In genomic region chr19:29662604-29663404, GRCh38 we compare ENCODE assay signal across 7 cellular contexts. TPM values are rescaled to one million over a fixed set of nuclear protein-coding genes. Genes with fewer than 3 reads are reported as not detected.
DNase-seq lines count a peak whose midpoint lies in the region; ATAC-seq and TF ChIP-seq lines count a peak whose summit lies in the region.

No MANE protein-coding gene starts in this region.

- no peaks in the 10 kb centered on the region for H3K9me2 ChIP-seq in HCT116 (ENCODE audit: insufficient read depth)

- H3K4me3 ChIP-seq in HCT116 (replicated peaks in 1 of 2; ENCODE audit: low read depth in 1 of 2, low read length in 2 of 2) = no peak overlapping the region
- H3K4me3 ChIP-seq in fibroblast of mammary gland (ENCODE audit: control insufficient read depth, low read depth, low read length) = no peak overlapping the region

- intact Hi-C loops in HCT116 (cut with micrococcal nuclease) = no loop called here
- intact Hi-C loops in posterior vena cava (cut with DNase I) = no loop called here

- no peaks in the 10 kb centered on the region for H3K79me2 ChIP-seq in HCT116 (ENCODE audit: insufficient read depth, low read length)

- H3K36me3 ChIP-seq in HCT116 (ENCODE audit: control insufficient read depth in 1 of 2, insufficient read depth in 2 of 2, low read length in 2 of 2) = no peaks in the 10 kb centered on the region

- RAD21 ChIA-PET in HCT116 (lab: Charles Lee; ENCODE audit: low non-redundant PET in 1 of 2, low total read pairs in 2 of 2, uncharacterized antibody in 2 of 2, unreplicated experiment in 2 of 2) = interaction anchor here in 1 of 2 experiments (1.8 kb wide), 1 partner anchor 57 kb away, joined by 4 read pairs; the partner anchor contains the start of gene POP4

- no peaks in the 10 kb centered on the region for H3K27me3 ChIP-seq in HCT116 (ENCODE audit: insufficient read depth, low read length)

- H3K4me3 Mint-ChIP-seq in T-helper 17 cell = no peak overlapping the region

- peaks cover 16% of the 10 kb centered on the region for H3K4me1 Mint-ChIP-seq in T-helper 17 cell

- no peak for TF ChIP-seq CTCF in HCT116 (IDR thresholded peaks at IDR 0.05 in 2 of 3, conservative IDR thresholded peaks at IDR 0.05 in 1 of 3; ENCODE audit: borderline replicate concordance in 1 of 3, insufficient read depth in 1 of 3, low read depth in 2 of 3, low read length in 2 of 3)
- TF ChIP-seq CTCF in fibroblast of mammary gland (conservative IDR thresholded peaks at IDR 0.05; ENCODE audit: control insufficient read depth, insufficient read depth, low read depth, low read length) = no peak

- CTCF ChIA-PET in HCT116 (lab: Charles Lee) = interaction anchor here (1.1 to 1.3 kb wide), 2 partner anchors 9 to 52 kb away, joined by 3 to 5 read pairs; no protein-coding TSS in a partner anchor

- peak overlapping the region; percentile 53 for H3K4me2 ChIP-seq in HCT116 (ENCODE audit: low read length)

- peak overlapping the region; percentile 32 for H3K9ac ChIP-seq in HCT116 (ENCODE audit: low read length)

- no peaks in the 10 kb centered on the region for H3K27me3 Mint-ChIP-seq in T-helper 17 cell

- POLR2A ChIA-PET in HCT116 (lab: Charles Lee) = no interaction called here

- no peak for TF ChIP-seq RAD21 in HCT116 (IDR thresholded peaks at IDR 0.05; ENCODE audit: low read depth)

- H2AFZ ChIP-seq in HCT116 (ENCODE audit: low read depth, low read length, poor library complexity, severe bottlenecking) = no peak overlapping the region

- no TSS peak for BruUV-seq in HCT116 (replicated peaks; lab: Mats Ljungman, UMichigan)

- no peak for ATAC-seq in HCT116
- no peak for ATAC-seq in T-helper 17 cell

- H3K9me3 ChIP-seq in HCT116 (ENCODE audit: control insufficient read depth in 1 of 2, insufficient read depth in 1 of 2, low read depth in 1 of 2, low read length in 2 of 2) = no peaks in the 10 kb centered on the region
- H3K9me3 ChIP-seq in T-helper 17 cell (ENCODE audit: control insufficient read depth, low read length, poor library complexity, severe bottlenecking) = no peaks in the 10 kb centered on the region

- peaks cover 29 to 43% of the 10 kb centered on the region in 2 experiments for H3K4me1 ChIP-seq in HCT116 (ENCODE audit: control insufficient read depth in 1 of 2, insufficient read depth in 2 of 2, low read length in 2 of 2)

- DNase-seq in HCT116 (ENCODE audit: low read depth, low spot score) = no peak
- no peak for DNase-seq in T-helper 17 cell
- DNase-seq in fibroblast of mammary gland (ENCODE audit: low read depth) = peak; percentile 94
- DNase-seq in posterior vena cava (ENCODE audit: low spot score) = peak; percentile 93
- no peak for DNase-seq in NCI-H128 (lab: John Stamatoyannopoulos, UW; ENCODE audit: unreplicated experiment)
- DNase-seq in activated CD4-positive, CD25-positive, alpha-beta regulatory T cell treated with anti-CD3 and anti-CD28 coated beads, Interleukin-2, amount 50 U/mL, for 72 hours = no peak
- DNase-seq in NOMO-1 (lab: John Stamatoyannopoulos, UW; ENCODE audit: unreplicated experiment in 2 of 2) = no peak

- H4K20me1 ChIP-seq in HCT116 (ENCODE audit: insufficient read depth) = no peaks in the 10 kb centered on the region

- peaks cover 6% of the 10 kb centered on the region for H3K36me3 Mint-ChIP-seq in T-helper 17 cell (ENCODE audit: low read depth)

- H3K27ac Mint-ChIP-seq in T-helper 17 cell = peak overlapping the region; percentile 24

- peak overlapping the region; percentile 24; the same call in 1 of the 2 replicates for H3K27ac ChIP-seq in HCT116 (ENCODE audit: low read depth, low read length)

- TF ChIP-seq POLR2A in HCT116 (IDR thresholded peaks at IDR 0.05; ENCODE audit: borderline replicate concordance, extremely low read depth, insufficient read depth, insufficient read length) = no peak

TF ChIP-seq in HCT116, 20 proteins besides CTCF, POLR2A, EP300 and RAD21:
- TF ChIP-seq JUND (IDR thresholded peaks at IDR 0.05) = peak; percentile 77
- TF ChIP-seq SP1 (IDR thresholded peaks at IDR 0.05; ENCODE audit: low read depth) = peak; percentile 57
- TF ChIP-seq MAX (IDR thresholded peaks at IDR 0.05) = peak; percentile 37; the same call in 1 of the 2 replicates
- no peak for TF ChIP-seq CBX3 (IDR thresholded peaks at IDR 0.05; ENCODE audit: low read depth)
- TF ChIP-seq FOSL1 (IDR thresholded peaks at IDR 0.05; ENCODE audit: low read depth) = peak; percentile 83
- TF ChIP-seq POLR2AphosphoS5 (IDR thresholded peaks at IDR 0.05; ENCODE audit: low read depth, low read length) = peak; percentile 31; the same call in 1 of the 2 replicates
- no peak for TF ChIP-seq CEBPB (IDR thresholded peaks at IDR 0.05; ENCODE audit: low read depth)

RNA-seq across cellular contexts. Expression of gene PLEKHF1, which starts 2.5 kb away (rescaled TPM):
- total RNA-seq in HCT116 (2021; ENCODE audit: unreplicated experiment) (5.5 TPM), T-helper 17 cell (10 to 100 TPM; 13.5 to 20.7 TPM), posterior vena cava (10 to 100 TPM; 20.7 to 21.0 TPM)
- 5.6 and 9.0 TPM in 2 replicates for polyA plus RNA-seq in HCT116 (2012)

RNA-seq across cellular contexts. Expression of gene C19orf12, which starts 52.3 kb away (rescaled TPM):
- total RNA-seq in HCT116 (2021; ENCODE audit: unreplicated experiment) = 10.0 TPM
- polyA plus RNA-seq in HCT116 (2012) = 9.3 and 10.2 TPM in 2 replicates
- total RNA-seq in T-helper 17 cell = 10 to 100 TPM; 16.6 to 18.6 TPM
- 10 to 100 TPM; 26.7 to 29.8 TPM for total RNA-seq in posterior vena cava

RNA-seq across cellular contexts. Expression of gene POP4, which starts 56.7 kb away (rescaled TPM):
- total RNA-seq in HCT116 (2021; ENCODE audit: unreplicated experiment) (61.2 TPM), T-helper 17 cell (10 to 100 TPM; 48.8 to 56.6 TPM), posterior vena cava (10 to 100 TPM; 41.4 to 49.1 TPM)
- polyA plus RNA-seq in HCT116 (2012) = 39.9 and 59.0 TPM in 2 replicates

Comparison
In these comparisons a context has a peak if more than half of its experiments do, and no peak if none do; other contexts are left out.
1. DNase-seq: peak in fibroblast of mammary gland (single experiment) and posterior vena cava (single experiment); none in HCT116 (single experiment), T-helper 17 cell (0 of 3), NCI-H128 (single experiment), activated CD4-positive, CD25-positive, alpha-beta regulatory T cell treated with anti-CD3 and anti-CD28 coated beads, Interleukin-2, amount 50 U/mL, for 72 hours (single experiment) and NOMO-1 (0 of 2).